In genomic region chr2:240432430-240432819, GRCh38 we compare ENCODE assay signal across 1 cellular context.
TF ChIP-seq lines count a peak whose summit lies in the region.

No MANE protein-coding gene starts in this region.

TF ChIP-seq in HepG2, 621 proteins besides CTCF, POLR2A, EP300 and RAD21:
- TF ChIP-seq NFIC (IDR thresholded peaks at IDR 0.05; ENCODE audit: low read length) (no peak), DMAP1 (CRISPR knock-in tag; IDR thresholded peaks at IDR 0.05) (no peak), HOXA7 (CRISPR knock-in tag; IDR thresholded peaks at IDR 0.05) (no peak), NR2C2 (CRISPR knock-in tag; IDR thresholded peaks at IDR 0.05; ENCODE audit: borderline replicate concordance) (no peak), ZNF337 (CRISPR knock-in tag; IDR thresholded peaks at IDR 0.05; ENCODE audit: borderline replicate concordance, low read depth) (no peak), MXI1 (IDR thresholded peaks at IDR 0.05; ENCODE audit: borderline replicate concordance, low read depth, low read length) (no peak), ZNF564 (CRISPR knock-in tag; IDR thresholded peaks at IDR 0.05) (no peak), SRF (IDR thresholded peaks at IDR 0.05; ENCODE audit: low read depth, low read length) (no peak), ZBTB1 (CRISPR knock-in tag; IDR thresholded peaks at IDR 0.05; ENCODE audit: borderline replicate concordance) (no peak), KAT8 (CRISPR knock-in tag; IDR thresholded peaks at IDR 0.05) (no peak), SMYD3 (CRISPR knock-in tag; IDR thresholded peaks at IDR 0.05) (no peak), KDM3A (CRISPR knock-in tag; IDR thresholded peaks at IDR 0.05; ENCODE audit: low read depth) (no peak), ATAD3A (CRISPR knock-in tag; IDR thresholded peaks at IDR 0.05) (no peak), ZNF512B (CRISPR knock-in tag; IDR thresholded peaks at IDR 0.05; ENCODE audit: borderline replicate concordance) (no peak), ETV5 (CRISPR knock-in tag; IDR thresholded peaks at IDR 0.05; ENCODE audit: borderline replicate concordance) (no peak)
- TF ChIP-seq, protein P1, sequence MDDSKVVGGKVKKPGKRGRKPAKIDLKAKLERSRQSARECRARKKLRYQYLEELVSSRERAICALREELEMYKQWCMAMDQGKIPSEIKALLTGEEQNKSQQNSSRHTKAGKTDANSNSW (CRISPR knock-in tag; IDR thresholded peaks at IDR 0.05; ENCODE audit: borderline replicate concordance) = no peak
